Comparison of ENCODE assay signal across 1 cellular context in genomic region chr10:102660891-102661613, GRCh38.
A peak's percentile ranks its signal among the peaks of the same experiment; 100 is the strongest.
TF ChIP-seq lines count a peak whose summit lies in the region.

No MANE protein-coding gene starts in this region.

TF ChIP-seq in HEK293, 187 proteins besides CTCF, POLR2A, EP300 and RAD21 (continued from another document and continues in another):
- TF ChIP-seq ZSCAN5A (tag by site-specific recombination; IDR thresholded peaks at IDR 0.05) = no peak
- TF ChIP-seq, protein P1, sequence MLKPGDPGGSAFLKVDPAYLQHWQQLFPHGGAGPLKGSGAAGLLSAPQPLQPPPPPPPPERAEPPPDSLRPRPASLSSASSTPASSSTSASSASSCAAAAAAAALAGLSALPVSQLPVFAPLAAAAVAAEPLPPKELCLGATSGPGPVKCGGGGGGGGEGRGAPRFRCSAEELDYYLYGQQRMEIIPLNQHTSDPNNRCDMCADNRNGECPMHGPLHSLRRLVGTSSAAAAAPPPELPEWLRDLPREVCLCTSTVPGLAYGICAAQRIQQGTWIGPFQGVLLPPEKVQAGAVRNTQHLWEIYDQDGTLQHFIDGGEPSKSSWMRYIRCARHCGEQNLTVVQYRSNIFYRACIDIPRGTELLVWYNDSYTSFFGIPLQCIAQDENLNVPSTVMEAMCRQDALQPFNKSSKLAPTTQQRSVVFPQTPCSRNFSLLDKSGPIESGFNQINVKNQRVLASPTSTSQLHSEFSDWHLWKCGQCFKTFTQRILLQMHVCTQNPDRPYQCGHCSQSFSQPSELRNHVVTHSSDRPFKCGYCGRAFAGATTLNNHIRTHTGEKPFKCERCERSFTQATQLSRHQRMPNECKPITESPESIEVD (tag by site-specific recombination; IDR thresholded peaks at IDR 0.05) = no peak
- TF ChIP-seq ZNF16 (tag by site-specific recombination; IDR thresholded peaks at IDR 0.05; ENCODE audit: low read depth) = no peak
- TF ChIP-seq ZNF280C (tag by site-specific recombination; IDR thresholded peaks at IDR 0.05) = no peak
- TF ChIP-seq ZFP3 (tag by site-specific recombination; IDR thresholded peaks at IDR 0.05; ENCODE audit: low read depth) = no peak
- no peak for TF ChIP-seq HOXC10 (CRISPR knock-in tag; IDR thresholded peaks at IDR 0.05)
- TF ChIP-seq KLF1 (tag by site-specific recombination; IDR thresholded peaks at IDR 0.05) = peak; percentile 87
- peak; percentile 81 for TF ChIP-seq SCRT2 (tag by site-specific recombination; IDR thresholded peaks at IDR 0.05)
- TF ChIP-seq ZNF112 (tag by site-specific recombination; IDR thresholded peaks at IDR 0.05) = no peak
- no peak for TF ChIP-seq GLI4 (tag by site-specific recombination; IDR thresholded peaks at IDR 0.05)
- no peak for TF ChIP-seq ZNF707 (tag by site-specific recombination; IDR thresholded peaks at IDR 0.05)
- no peak for TF ChIP-seq ZBTB49 (tag by site-specific recombination; IDR thresholded peaks at IDR 0.05; ENCODE audit: low read depth)
- TF ChIP-seq, protein P2, sequence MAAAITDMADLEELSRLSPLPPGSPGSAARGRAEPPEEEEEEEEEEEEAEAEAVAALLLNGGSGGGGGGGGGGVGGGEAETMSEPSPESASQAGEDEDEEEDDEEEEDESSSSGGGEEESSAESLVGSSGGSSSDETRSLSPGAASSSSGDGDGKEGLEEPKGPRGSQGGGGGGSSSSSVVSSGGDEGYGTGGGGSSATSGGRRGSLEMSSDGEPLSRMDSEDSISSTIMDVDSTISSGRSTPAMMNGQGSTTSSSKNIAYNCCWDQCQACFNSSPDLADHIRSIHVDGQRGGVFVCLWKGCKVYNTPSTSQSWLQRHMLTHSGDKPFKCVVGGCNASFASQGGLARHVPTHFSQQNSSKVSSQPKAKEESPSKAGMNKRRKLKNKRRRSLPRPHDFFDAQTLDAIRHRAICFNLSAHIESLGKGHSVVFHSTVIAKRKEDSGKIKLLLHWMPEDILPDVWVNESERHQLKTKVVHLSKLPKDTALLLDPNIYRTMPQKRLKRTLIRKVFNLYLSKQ (tag by site-specific recombination; IDR thresholded peaks at IDR 0.05; ENCODE audit: borderline replicate concordance) = no peak
- TF ChIP-seq ZNF501 (tag by site-specific recombination; IDR thresholded peaks at IDR 0.05) = no peak
- TF ChIP-seq ZBTB20 (tag by site-specific recombination; IDR thresholded peaks at IDR 0.05) = no peak
- no peak for TF ChIP-seq ZNF654 (tag by site-specific recombination; IDR thresholded peaks at IDR 0.05; ENCODE audit: low read depth)
- TF ChIP-seq ZNF211 (tag by site-specific recombination; IDR thresholded peaks at IDR 0.05; ENCODE audit: low read depth) = no peak
- no peak for TF ChIP-seq ZBTB21 (tag by site-specific recombination; IDR thresholded peaks at IDR 0.05)
- TF ChIP-seq, protein P3, sequence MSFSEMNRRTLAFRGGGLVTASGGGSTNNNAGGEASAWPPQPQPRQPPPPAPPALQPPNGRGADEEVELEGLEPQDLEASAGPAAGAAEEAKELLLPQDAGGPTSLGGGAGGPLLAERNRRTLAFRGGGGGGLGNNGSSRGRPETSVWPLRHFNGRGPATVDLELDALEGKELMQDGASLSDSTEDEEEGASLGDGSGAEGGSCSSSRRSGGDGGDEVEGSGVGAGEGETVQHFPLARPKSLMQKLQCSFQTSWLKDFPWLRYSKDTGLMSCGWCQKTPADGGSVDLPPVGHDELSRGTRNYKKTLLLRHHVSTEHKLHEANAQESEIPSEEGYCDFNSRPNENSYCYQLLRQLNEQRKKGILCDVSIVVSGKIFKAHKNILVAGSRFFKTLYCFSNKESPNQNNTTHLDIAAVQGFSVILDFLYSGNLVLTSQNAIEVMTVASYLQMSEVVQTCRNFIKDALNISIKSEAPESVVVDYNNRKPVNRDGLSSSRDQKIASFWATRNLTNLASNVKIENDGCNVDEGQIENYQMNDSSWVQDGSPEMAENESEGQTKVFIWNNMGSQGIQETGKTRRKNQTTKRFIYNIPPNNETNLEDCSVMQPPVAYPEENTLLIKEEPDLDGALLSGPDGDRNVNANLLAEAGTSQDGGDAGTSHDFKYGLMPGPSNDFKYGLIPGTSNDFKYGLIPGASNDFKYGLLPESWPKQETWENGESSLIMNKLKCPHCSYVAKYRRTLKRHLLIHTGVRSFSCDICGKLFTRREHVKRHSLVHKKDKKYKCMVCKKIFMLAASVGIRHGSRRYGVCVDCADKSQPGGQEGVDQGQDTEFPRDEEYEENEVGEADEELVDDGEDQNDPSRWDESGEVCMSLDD (tag by site-specific recombination; IDR thresholded peaks at IDR 0.05) = no peak
- TF ChIP-seq ZNF48 (tag by site-specific recombination; IDR thresholded peaks at IDR 0.05) = no peak
- no peak for TF ChIP-seq ZNF404 (tag by site-specific recombination; IDR thresholded peaks at IDR 0.05)
- TF ChIP-seq, protein P4, sequence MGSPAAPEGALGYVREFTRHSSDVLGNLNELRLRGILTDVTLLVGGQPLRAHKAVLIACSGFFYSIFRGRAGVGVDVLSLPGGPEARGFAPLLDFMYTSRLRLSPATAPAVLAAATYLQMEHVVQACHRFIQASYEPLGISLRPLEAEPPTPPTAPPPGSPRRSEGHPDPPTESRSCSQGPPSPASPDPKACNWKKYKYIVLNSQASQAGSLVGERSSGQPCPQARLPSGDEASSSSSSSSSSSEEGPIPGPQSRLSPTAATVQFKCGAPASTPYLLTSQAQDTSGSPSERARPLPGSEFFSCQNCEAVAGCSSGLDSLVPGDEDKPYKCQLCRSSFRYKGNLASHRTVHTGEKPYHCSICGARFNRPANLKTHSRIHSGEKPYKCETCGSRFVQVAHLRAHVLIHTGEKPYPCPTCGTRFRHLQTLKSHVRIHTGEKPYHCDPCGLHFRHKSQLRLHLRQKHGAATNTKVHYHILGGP (tag by site-specific recombination; IDR thresholded peaks at IDR 0.05) = no peak
- TF ChIP-seq, protein P5, sequence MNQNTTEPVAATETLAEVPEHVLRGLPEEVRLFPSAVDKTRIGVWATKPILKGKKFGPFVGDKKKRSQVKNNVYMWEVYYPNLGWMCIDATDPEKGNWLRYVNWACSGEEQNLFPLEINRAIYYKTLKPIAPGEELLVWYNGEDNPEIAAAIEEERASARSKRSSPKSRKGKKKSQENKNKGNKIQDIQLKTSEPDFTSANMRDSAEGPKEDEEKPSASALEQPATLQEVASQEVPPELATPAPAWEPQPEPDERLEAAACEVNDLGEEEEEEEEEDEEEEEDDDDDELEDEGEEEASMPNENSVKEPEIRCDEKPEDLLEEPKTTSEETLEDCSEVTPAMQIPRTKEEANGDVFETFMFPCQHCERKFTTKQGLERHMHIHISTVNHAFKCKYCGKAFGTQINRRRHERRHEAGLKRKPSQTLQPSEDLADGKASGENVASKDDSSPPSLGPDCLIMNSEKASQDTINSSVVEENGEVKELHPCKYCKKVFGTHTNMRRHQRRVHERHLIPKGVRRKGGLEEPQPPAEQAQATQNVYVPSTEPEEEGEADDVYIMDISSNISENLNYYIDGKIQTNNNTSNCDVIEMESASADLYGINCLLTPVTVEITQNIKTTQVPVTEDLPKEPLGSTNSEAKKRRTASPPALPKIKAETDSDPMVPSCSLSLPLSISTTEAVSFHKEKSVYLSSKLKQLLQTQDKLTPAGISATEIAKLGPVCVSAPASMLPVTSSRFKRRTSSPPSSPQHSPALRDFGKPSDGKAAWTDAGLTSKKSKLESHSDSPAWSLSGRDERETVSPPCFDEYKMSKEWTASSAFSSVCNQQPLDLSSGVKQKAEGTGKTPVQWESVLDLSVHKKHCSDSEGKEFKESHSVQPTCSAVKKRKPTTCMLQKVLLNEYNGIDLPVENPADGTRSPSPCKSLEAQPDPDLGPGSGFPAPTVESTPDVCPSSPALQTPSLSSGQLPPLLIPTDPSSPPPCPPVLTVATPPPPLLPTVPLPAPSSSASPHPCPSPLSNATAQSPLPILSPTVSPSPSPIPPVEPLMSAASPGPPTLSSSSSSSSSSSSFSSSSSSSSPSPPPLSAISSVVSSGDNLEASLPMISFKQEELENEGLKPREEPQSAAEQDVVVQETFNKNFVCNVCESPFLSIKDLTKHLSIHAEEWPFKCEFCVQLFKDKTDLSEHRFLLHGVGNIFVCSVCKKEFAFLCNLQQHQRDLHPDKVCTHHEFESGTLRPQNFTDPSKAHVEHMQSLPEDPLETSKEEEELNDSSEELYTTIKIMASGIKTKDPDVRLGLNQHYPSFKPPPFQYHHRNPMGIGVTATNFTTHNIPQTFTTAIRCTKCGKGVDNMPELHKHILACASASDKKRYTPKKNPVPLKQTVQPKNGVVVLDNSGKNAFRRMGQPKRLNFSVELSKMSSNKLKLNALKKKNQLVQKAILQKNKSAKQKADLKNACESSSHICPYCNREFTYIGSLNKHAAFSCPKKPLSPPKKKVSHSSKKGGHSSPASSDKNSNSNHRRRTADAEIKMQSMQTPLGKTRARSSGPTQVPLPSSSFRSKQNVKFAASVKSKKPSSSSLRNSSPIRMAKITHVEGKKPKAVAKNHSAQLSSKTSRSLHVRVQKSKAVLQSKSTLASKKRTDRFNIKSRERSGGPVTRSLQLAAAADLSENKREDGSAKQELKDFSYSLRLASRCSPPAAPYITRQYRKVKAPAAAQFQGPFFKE (tag by site-specific recombination; IDR thresholded peaks at IDR 0.05; ENCODE audit: borderline replicate concordance) = no peak
- TF ChIP-seq ZXDB (tag by site-specific recombination; IDR thresholded peaks at IDR 0.05) = no peak
- TF ChIP-seq EGR2 (tag by site-specific recombination; IDR thresholded peaks at IDR 0.05; ENCODE audit: low read depth) = peak; percentile 66; the same call in 1 of the 2 replicates
- TF ChIP-seq SCRT1 (tag by site-specific recombination; IDR thresholded peaks at IDR 0.05; ENCODE audit: borderline replicate concordance) = peak; percentile 66
- TF ChIP-seq ZNF155 (tag by site-specific recombination; IDR thresholded peaks at IDR 0.05) = no peak
- TF ChIP-seq TCF7L2 (IDR thresholded peaks at IDR 0.05; ENCODE audit: borderline replicate concordance, low read depth, low read length) = peak; percentile 68; the same call in 1 of the 2 replicates
- no peak for TF ChIP-seq ZNF677 (tag by site-specific recombination; IDR thresholded peaks at IDR 0.05)
- no peak for TF ChIP-seq ZNF184 (tag by site-specific recombination; IDR thresholded peaks at IDR 0.05)
- peak; percentile 93 for TF ChIP-seq ZNF341 (tag by site-specific recombination; IDR thresholded peaks at IDR 0.05; ENCODE audit: low read depth)
- TF ChIP-seq, protein P6, sequence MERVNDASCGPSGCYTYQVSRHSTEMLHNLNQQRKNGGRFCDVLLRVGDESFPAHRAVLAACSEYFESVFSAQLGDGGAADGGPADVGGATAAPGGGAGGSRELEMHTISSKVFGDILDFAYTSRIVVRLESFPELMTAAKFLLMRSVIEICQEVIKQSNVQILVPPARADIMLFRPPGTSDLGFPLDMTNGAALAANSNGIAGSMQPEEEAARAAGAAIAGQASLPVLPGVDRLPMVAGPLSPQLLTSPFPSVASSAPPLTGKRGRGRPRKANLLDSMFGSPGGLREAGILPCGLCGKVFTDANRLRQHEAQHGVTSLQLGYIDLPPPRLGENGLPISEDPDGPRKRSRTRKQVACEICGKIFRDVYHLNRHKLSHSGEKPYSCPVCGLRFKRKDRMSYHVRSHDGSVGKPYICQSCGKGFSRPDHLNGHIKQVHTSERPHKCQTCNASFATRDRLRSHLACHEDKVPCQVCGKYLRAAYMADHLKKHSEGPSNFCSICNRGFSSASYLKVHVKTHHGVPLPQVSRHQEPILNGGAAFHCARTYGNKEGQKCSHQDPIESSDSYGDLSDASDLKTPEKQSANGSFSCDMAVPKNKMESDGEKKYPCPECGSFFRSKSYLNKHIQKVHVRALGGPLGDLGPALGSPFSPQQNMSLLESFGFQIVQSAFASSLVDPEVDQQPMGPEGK (tag by site-specific recombination; IDR thresholded peaks at IDR 0.05) = no peak
- TF ChIP-seq HOXA7 (CRISPR knock-in tag; IDR thresholded peaks at IDR 0.05; ENCODE audit: borderline replicate concordance) = no peak
